In genomic region chr10:79068562-79069324, GRCh38 we compare ENCODE assay signal across 1 cellular context.
TF ChIP-seq lines count a peak whose summit lies in the region.

Gene ZMIZ1 (plus strand): TSS chr10:79068966. CDS start chr10:79201633, 132,667 bp downstream.

TF ChIP-seq in HepG2, 621 proteins besides CTCF, POLR2A, EP300 and RAD21 (continued from another document and continues in another):
- TF ChIP-seq AKNA (CRISPR knock-in tag; IDR thresholded peaks at IDR 0.05; ENCODE audit: borderline replicate concordance) (no peak), TFE3 (CRISPR knock-in tag; IDR thresholded peaks at IDR 0.05) (no peak), MYNN (CRISPR knock-in tag; IDR thresholded peaks at IDR 0.05; ENCODE audit: low read depth) (no peak), ATF7-NPFF (CRISPR knock-in tag; IDR thresholded peaks at IDR 0.05; ENCODE audit: low read depth) (no peak), ZNF136 (CRISPR knock-in tag; IDR thresholded peaks at IDR 0.05; ENCODE audit: low read depth) (no peak), ARNT (IDR thresholded peaks at IDR 0.05) (no peak), ZNF329 (CRISPR knock-in tag; IDR thresholded peaks at IDR 0.05; ENCODE audit: low read depth) (no peak), ZBTB46 (CRISPR knock-in tag; IDR thresholded peaks at IDR 0.05; ENCODE audit: borderline replicate concordance) (no peak), SMYD3 (CRISPR knock-in tag; IDR thresholded peaks at IDR 0.05) (no peak), POLR2G (IDR thresholded peaks at IDR 0.05; ENCODE audit: low read depth, low read length) (peak; percentile 84), ZNF879 (CRISPR knock-in tag; IDR thresholded peaks at IDR 0.05) (no peak), THAP11 (CRISPR knock-in tag; IDR thresholded peaks at IDR 0.05) (0 out of 2 replicates have a peak, but pooled peaks have one; percentile 31), ZNF484 (CRISPR knock-in tag; IDR thresholded peaks at IDR 0.05; ENCODE audit: borderline replicate concordance, low read depth) (no peak), THAP9 (CRISPR knock-in tag; IDR thresholded peaks at IDR 0.05; ENCODE audit: borderline replicate concordance) (no peak), ZBTB39 (CRISPR knock-in tag; IDR thresholded peaks at IDR 0.05) (no peak), ZNF616 (CRISPR knock-in tag; IDR thresholded peaks at IDR 0.05; ENCODE audit: low read depth) (no peak), RARG (CRISPR knock-in tag; IDR thresholded peaks at IDR 0.05; ENCODE audit: low read depth) (no peak), RFX5 (IDR thresholded peaks at IDR 0.05; ENCODE audit: low read depth, low read length) (no peak), ZNF263 (CRISPR knock-in tag; IDR thresholded peaks at IDR 0.05) (no peak), ISL2 (CRISPR knock-in tag; IDR thresholded peaks at IDR 0.05) (no peak), RARA (CRISPR knock-in tag; IDR thresholded peaks at IDR 0.05) (peak; percentile 27; the same call in 1 of the 2 replicates), SMAD3 (CRISPR knock-in tag; IDR thresholded peaks at IDR 0.05) (peak; percentile 59; the same call in 1 of the 2 replicates), ZSCAN5A (CRISPR knock-in tag; IDR thresholded peaks at IDR 0.05; ENCODE audit: borderline replicate concordance) (no peak), MLXIP (CRISPR knock-in tag; IDR thresholded peaks at IDR 0.05; ENCODE audit: borderline replicate concordance) (no peak), ZNF441 (CRISPR knock-in tag; IDR thresholded peaks at IDR 0.05; ENCODE audit: borderline replicate concordance) (peak; percentile 31), POLR2AphosphoS5 (IDR thresholded peaks at IDR 0.05; ENCODE audit: low read depth, low read length) (peak; percentile 80), ERF (CRISPR knock-in tag; IDR thresholded peaks at IDR 0.05) (peak; percentile 37; the same call in 1 of the 2 replicates), ZBTB25 (CRISPR knock-in tag; IDR thresholded peaks at IDR 0.05) (no peak), KDM4B (CRISPR knock-in tag; IDR thresholded peaks at IDR 0.05) (peak; percentile 41; the same call in 1 of the 2 replicates), SNAPC4 (CRISPR knock-in tag; IDR thresholded peaks at IDR 0.05) (no peak), NFE2 (CRISPR knock-in tag; IDR thresholded peaks at IDR 0.05) (no peak)
